Comparison of ENCODE assay signal across 14 cellular contexts in the genomic region with DNA sequence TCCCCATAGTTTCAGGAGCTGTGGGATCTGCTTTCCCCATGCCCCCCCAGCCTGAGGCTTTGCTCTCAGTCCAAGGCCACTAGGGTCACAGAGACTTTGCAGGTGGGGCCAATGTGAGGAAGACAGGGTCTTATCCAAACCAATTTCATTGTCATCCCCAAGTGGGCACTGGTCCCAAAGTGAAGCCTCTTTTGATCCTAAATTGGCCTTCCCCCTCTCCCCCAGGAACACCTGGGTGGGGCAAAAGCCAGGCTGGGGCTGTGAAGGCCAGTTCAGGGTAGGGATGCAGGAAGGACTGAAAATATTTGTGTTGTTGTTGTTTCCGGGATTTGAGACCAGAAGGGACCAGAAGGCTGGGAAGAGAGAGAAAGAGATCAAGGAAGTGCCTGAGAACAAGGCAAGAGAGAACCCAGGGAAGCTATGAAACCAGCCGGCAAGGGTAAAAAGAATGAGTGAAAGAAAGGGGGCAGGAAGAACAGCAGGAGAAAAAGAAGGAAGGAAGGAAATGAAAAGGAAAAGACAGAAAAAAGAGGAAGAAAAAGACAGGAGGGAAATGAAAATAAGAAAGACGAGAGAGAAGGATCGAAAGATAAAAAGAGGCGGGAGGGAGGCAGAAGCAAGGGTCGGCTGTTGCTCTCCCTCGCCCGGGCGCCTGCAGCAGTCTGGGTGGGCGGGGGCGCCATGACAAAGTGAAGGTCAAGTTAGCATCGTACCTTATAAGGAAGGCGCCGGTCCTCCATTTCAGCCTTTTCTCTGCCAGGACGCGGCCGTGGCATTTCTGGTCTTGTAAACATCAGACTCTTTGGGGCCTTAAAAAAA. TPM values are rescaled to one million over a fixed set of nuclear protein-coding genes. Genes with fewer than 3 reads are reported as not detected.
DNase-seq lines count a peak whose midpoint lies in the region; ATAC-seq, FAIRE-seq and TF ChIP-seq lines count a peak whose summit lies in the region.
"Had no signal": no experiment of that assay in that cellular context is flagged by ENCODE, and none has a peak within 500 bp of the region (broad histone marks: within the 10 kb centered on the region; RNA-seq: fewer than 3 reads in every experiment).

No MANE protein-coding gene starts in this region.

- no peak for DNase-seq in activated CD8-positive, alpha-beta memory T cell treated with anti-CD3 and anti-CD28 coated beads, Interleukin-2, amount 10 ng/mL, durations not matched to agents 7 days and 5 days
- DNase-seq in activated CD8-positive, alpha-beta memory T cell treated with anti-CD3 and anti-CD28 coated beads for 24 hours = no peak
- DNase-seq in SK-N-DZ (ENCODE audit: low spot score) (peak; percentile 43), memory B cell (ENCODE audit: low spot score in 2 of 2) (no peak), type B pancreatic cell (ENCODE audit: extremely low spot score, unreplicated experiment) (no peak), GM12891 (ENCODE audit: insufficient read length, low spot score) (no peak), NCI-H446 (lab: John Stamatoyannopoulos, UW) (no peak)
- DNase-seq: amniotic stem cell; NCI-H1694 treated with DMSO at 0.1 percent for 48 hours; stimulated activated CD4-positive, alpha-beta T cell treated with anti-CD3 and anti-CD28 coated beads, Interleukin-2, amount 100 ng/mL, for 24 hours had no signal

- peaks cover 13% of the 10 kb centered on the region for H3K4me1 Mint-ChIP-seq in activated CD8-positive, alpha-beta memory T cell treated with anti-CD3 and anti-CD28 coated beads, Interleukin-2, amount 10 ng/mL, durations not matched to agents 7 days and 5 days
- H3K4me1 Mint-ChIP-seq in memory B cell (peaks cover 21% of the 10 kb centered on the region), type B pancreatic cell (ENCODE audit: unreplicated experiment) (peaks cover 12% of the 10 kb centered on the region)

- TF ChIP-seq CTCF in type B pancreatic cell (conservative IDR thresholded peaks at IDR 0.05) = no peak

- ATAC-seq in activated CD8-positive, alpha-beta memory T cell treated with anti-CD3 and anti-CD28 coated beads, Interleukin-2, amount 10 ng/mL, durations not matched to agents 7 days and 5 days = no peak
- ATAC-seq in memory B cell (ENCODE audit: low read depth) = no peak
- no peak for ATAC-seq in HG02642 (IDR thresholded peaks at IDR 0.05; ENCODE audit: poor library complexity, unreplicated experiment)
- ATAC-seq: activated CD4-positive, CD25-positive, alpha-beta regulatory T cell treated with anti-CD3 and anti-CD28 coated beads, Interleukin-2, amount 50 U/mL, for 24 hours had no signal

- no peak for FAIRE-seq in GM12891 (lab: Jason Lieb, UNC)
- FAIRE-seq: endometrium, RCC 7860 had no signal

- peaks cover 3% of the 10 kb centered on the region for H3K36me3 Mint-ChIP-seq in activated CD8-positive, alpha-beta memory T cell treated with anti-CD3 and anti-CD28 coated beads, Interleukin-2, amount 10 ng/mL, durations not matched to agents 7 days and 5 days
- peaks cover 3% of the 10 kb centered on the region for H3K36me3 Mint-ChIP-seq in memory B cell
- H3K36me3 Mint-ChIP-seq in type B pancreatic cell = no peaks in the 10 kb centered on the region

- CTCF ChIA-PET in activated CD8-positive, alpha-beta memory T cell treated with anti-CD3 and anti-CD28 coated beads, Interleukin-2, amount 10 ng/mL, durations not matched to agents 7 days and 5 days (lab: Charles Lee) = interaction anchor here (0.6 to 3.3 kb wide), 4 partner anchors 20 to 249 kb away, joined by 3 to 10 read pairs (median 4); a partner anchor contains a TSS

- no peak for TF ChIP-seq POLR2A in GM12891 (IDR thresholded peaks at IDR 0.05; ENCODE audit: low read depth, low read length)

- H3K4me3 Mint-ChIP-seq in activated CD8-positive, alpha-beta memory T cell treated with anti-CD3 and anti-CD28 coated beads, Interleukin-2, amount 10 ng/mL, durations not matched to agents 7 days and 5 days = peak overlapping the region; percentile 5
- H3K4me3 Mint-ChIP-seq in memory B cell (no peak overlapping the region), type B pancreatic cell (peak overlapping the region; percentile 52)

- H3K27ac Mint-ChIP-seq in activated CD8-positive, alpha-beta memory T cell treated with anti-CD3 and anti-CD28 coated beads, Interleukin-2, amount 10 ng/mL, durations not matched to agents 7 days and 5 days = no peak overlapping the region
- H3K27ac Mint-ChIP-seq in memory B cell (peak overlapping the region; percentile 16), type B pancreatic cell (no peak overlapping the region)

- peaks cover 98% of the 10 kb centered on the region for H3K27me3 Mint-ChIP-seq in activated CD8-positive, alpha-beta memory T cell treated with anti-CD3 and anti-CD28 coated beads, Interleukin-2, amount 10 ng/mL, durations not matched to agents 7 days and 5 days
- peaks cover 42% of the 10 kb centered on the region for H3K27me3 Mint-ChIP-seq in memory B cell
- H3K27me3 Mint-ChIP-seq in type B pancreatic cell = peaks cover 99% of the 10 kb centered on the region

- no peaks in the 10 kb centered on the region for H3K9me3 Mint-ChIP-seq in activated CD8-positive, alpha-beta memory T cell treated with anti-CD3 and anti-CD28 coated beads, Interleukin-2, amount 10 ng/mL, durations not matched to agents 7 days and 5 days (ENCODE audit: low read depth)
- H3K9me3 Mint-ChIP-seq in memory B cell (peaks cover 3% of the 10 kb centered on the region), type B pancreatic cell (no peaks in the 10 kb centered on the region)

TF ChIP-seq in GM12891, 5 proteins besides CTCF, POLR2A, EP300 and RAD21:
- TF ChIP-seq POU2F2 (IDR thresholded peaks at IDR 0.05; ENCODE audit: low read depth, low read length) (no peak), POLR2AphosphoS5 (IDR thresholded peaks at IDR 0.05; ENCODE audit: low read depth, low read length) (no peak), PAX5 (IDR thresholded peaks at IDR 0.05; ENCODE audit: insufficient read depth, low read length, severe bottlenecking) (no peak), SPI1 (IDR thresholded peaks at IDR 0.05; ENCODE audit: low read depth, low read length) (no peak), TAF1 (IDR thresholded peaks at IDR 0.05; ENCODE audit: low read depth, low read length) (no peak)

RNA-seq across cellular contexts. Expression of a gene that starts 7.5 kb away (rescaled TPM):
- total RNA-seq in activated CD8-positive, alpha-beta memory T cell treated with anti-CD3 and anti-CD28 coated beads, Interleukin-2, amount 10 ng/mL, durations not matched to agents 7 days and 5 days = not detected
- not detected in 2 replicates for polyA plus RNA-seq in SK-N-DZ (2014; cell fraction: cytosol; rRNA removed)
- not detected in 2 replicates for polyA plus RNA-seq in SK-N-DZ (2014; cell fraction: nucleus; rRNA removed)
- 0.12 TPM in 1 of 2 replicates, not detected in the other for total RNA-seq in type B pancreatic cell (ENCODE audit: low replicate concordance)
- not detected for polyA plus RNA-seq in GM12891 (2012; ENCODE audit: low read depth, missing spikeins)

RNA-seq across cellular contexts. Expression of a gene that starts 9.3 kb away (rescaled TPM):
- total RNA-seq in activated CD8-positive, alpha-beta memory T cell treated with anti-CD3 and anti-CD28 coated beads, Interleukin-2, amount 10 ng/mL, durations not matched to agents 7 days and 5 days = not detected
- not detected in 2 replicates for polyA plus RNA-seq in SK-N-DZ (2014; cell fraction: cytosol; rRNA removed)
- 0.13 TPM in 1 of 2 replicates, not detected in the other for polyA plus RNA-seq in SK-N-DZ (2014; cell fraction: nucleus; rRNA removed)
- total RNA-seq in type B pancreatic cell (ENCODE audit: low replicate concordance) = not detected in 2 replicates
- not detected for polyA plus RNA-seq in GM12891 (2012; ENCODE audit: low read depth, missing spikeins)

RNA-seq across cellular contexts. Expression of a gene that starts 10.8 kb away (rescaled TPM):
- total RNA-seq in activated CD8-positive, alpha-beta memory T cell treated with anti-CD3 and anti-CD28 coated beads, Interleukin-2, amount 10 ng/mL, durations not matched to agents 7 days and 5 days = not detected
- not detected in 2 replicates for polyA plus RNA-seq in SK-N-DZ (2014; cell fraction: cytosol; rRNA removed)
- not detected in 2 replicates for polyA plus RNA-seq in SK-N-DZ (2014; cell fraction: nucleus; rRNA removed)
- not detected in 2 replicates for total RNA-seq in type B pancreatic cell (ENCODE audit: low replicate concordance)
- polyA plus RNA-seq in GM12891 (2012; ENCODE audit: low read depth, missing spikeins) = not detected

RNA-seq across cellular contexts. Expression of a gene that starts 19.5 kb away (rescaled TPM):
- total RNA-seq in activated CD8-positive, alpha-beta memory T cell treated with anti-CD3 and anti-CD28 coated beads, Interleukin-2, amount 10 ng/mL, durations not matched to agents 7 days and 5 days = not detected
- not detected in 2 replicates for polyA plus RNA-seq in SK-N-DZ (2014; cell fraction: cytosol; rRNA removed)
- not detected in 2 replicates for polyA plus RNA-seq in SK-N-DZ (2014; cell fraction: nucleus; rRNA removed)
- total RNA-seq in type B pancreatic cell (ENCODE audit: low replicate concordance) = not detected in 2 replicates
- not detected for polyA plus RNA-seq in GM12891 (2012; ENCODE audit: low read depth, missing spikeins)

RNA-seq across cellular contexts. Expression of a gene that starts 26.8 kb away (rescaled TPM):
- not detected for total RNA-seq in activated CD8-positive, alpha-beta memory T cell treated with anti-CD3 and anti-CD28 coated beads, Interleukin-2, amount 10 ng/mL, durations not matched to agents 7 days and 5 days
- 0.31 TPM in 1 of 2 replicates, not detected in the other for polyA plus RNA-seq in SK-N-DZ (2014; cell fraction: cytosol; rRNA removed)
- polyA plus RNA-seq in SK-N-DZ (2014; cell fraction: nucleus; rRNA removed) = not detected in 2 replicates
- 0.48 TPM in 1 of 2 replicates, not detected in the other for total RNA-seq in type B pancreatic cell (ENCODE audit: low replicate concordance)
- polyA plus RNA-seq in GM12891 (2012; ENCODE audit: low read depth, missing spikeins) = not detected
